ENCODE assay signal across 8 cellular contexts in genomic region chr1:92081031-92081430, GRCh38. TPM values are rescaled to one million over a fixed set of nuclear protein-coding genes. Genes with fewer than 3 reads are reported as not detected.
A peak's percentile ranks its signal among the peaks of the same experiment; 100 is the strongest.
DNase-seq lines count a peak whose midpoint lies in the region; ATAC-seq, FAIRE-seq and TF ChIP-seq lines count a peak whose summit lies in the region.

No MANE protein-coding gene starts in this region.

- no peaks in the 10 kb centered on the region for H3K9me2 ChIP-seq in GM23248 (ENCODE audit: insufficient read depth)

- H3K4me2 ChIP-seq in GM23248 (ENCODE audit: unreplicated experiment), result peak overlapping the region; percentile 74

- H3K27me3 ChIP-seq in GM23248 (replicated peaks; ENCODE audit: insufficient read depth) (no peaks in the 10 kb centered on the region), foreskin keratinocyte (no peaks in the 10 kb centered on the region), gastrocnemius medialis (no peaks in the 10 kb centered on the region)

- peaks cover 5% of the 10 kb centered on the region; the same call in 1 of the 2 replicates for H3F3A ChIP-seq in GM23248 (ENCODE audit: insufficient read depth)

- peak overlapping the region; percentile 76 for H3K9ac ChIP-seq in GM23248

- H4K20me1 ChIP-seq in GM23248 (ENCODE audit: insufficient read depth), result no peaks in the 10 kb centered on the region

- peak overlapping the region; percentile 91 for H2AFZ ChIP-seq in GM23248

- peaks cover 2% of the 10 kb centered on the region for H3K9me3 ChIP-seq in GM23248 (ENCODE audit: low read depth)
- peaks cover 0 to 6% (median 0%) of the 10 kb centered on the region in 3 donors for H3K9me3 ChIP-seq in gastrocnemius medialis

- H3K27ac ChIP-seq in GM23248, result no peak overlapping the region
- H3K27ac ChIP-seq in VCaP, result peak overlapping the region; percentile 79
- peak overlapping the region; percentile 46 for H3K27ac ChIP-seq in foreskin keratinocyte
- H3K27ac ChIP-seq in gastrocnemius medialis, result peak overlapping the region in 3 of 4 donors; percentile 74 to 85 (median 78)

- ATAC-seq in foreskin keratinocyte (no peak), gastrocnemius medialis (no peak), GM21447 (IDR thresholded peaks at IDR 0.05; ENCODE audit: unreplicated experiment) (no peak), HG03521 (IDR thresholded peaks at IDR 0.05; ENCODE audit: unreplicated experiment) (no peak), HG03135 (IDR thresholded peaks at IDR 0.05; ENCODE audit: unreplicated experiment) (no peak)

- 48 to 49% methylated on average over 4 of the region's 4 CpGs for WGBS in GM23248 (ENCODE audit: low coverage in 1 of 2, low lambda C conversion rate in 2 of 2, missing lambda C conversion rate in 2 of 2), 2 experiments

- intact Hi-C loops in gastrocnemius medialis (cut with DNase I; ENCODE audit: low total_unique reads), result no loop called here

- H3K36me3 ChIP-seq in GM23248 (ENCODE audit: low read depth) (no peaks in the 10 kb centered on the region), gastrocnemius medialis (no peaks in the 10 kb centered on the region)

- H3K4me3 ChIP-seq in GM23248, result peak overlapping the region; percentile 82
- peak overlapping the region; percentile 72 to 81 (median 78) for H3K4me3 ChIP-seq in gastrocnemius medialis

- in situ Hi-C loops in GM23248 (cut with MboI), result no loop called here
- in situ Hi-C loops in gastrocnemius medialis (cut with MboI; ENCODE audit: low sequenced_read_pairs in 4 of 4), result no loop called here

- DNase-seq in GM23248, result no peak
- no peak for DNase-seq in foreskin keratinocyte
- DNase-seq in gastrocnemius medialis, result no peak
- DNase-seq in H54 (ENCODE audit: insufficient read length, low spot score), result no peak

- no peak for FAIRE-seq in H54 (lab: Jason Lieb, UNC)

- H3K79me2 ChIP-seq in GM23248 (ENCODE audit: insufficient read depth), result no peaks in the 10 kb centered on the region

- no peaks in the 10 kb centered on the region for H3K4me1 ChIP-seq in GM23248 (ENCODE audit: insufficient read depth)
- no peaks in the 10 kb centered on the region for H3K4me1 ChIP-seq in foreskin keratinocyte
- H3K4me1 ChIP-seq in gastrocnemius medialis, result no peaks in the 10 kb centered on the region

- TF ChIP-seq CTCF in VCaP (conservative IDR thresholded peaks at IDR 0.05) (no peak), foreskin keratinocyte (conservative IDR thresholded peaks at IDR 0.05) (no peak), gastrocnemius medialis (IDR thresholded peaks at IDR 0.05 in 4 of 5, conservative IDR thresholded peaks at IDR 0.05 in 1 of 5) (no peak)

- TF ChIP-seq POLR2A in gastrocnemius medialis (IDR thresholded peaks at IDR 0.05), result no peak
- TF ChIP-seq POLR2A in H54 (IDR thresholded peaks at IDR 0.05; ENCODE audit: low read depth, low read length), result no peak

RNA-seq across cellular contexts. Expression of gene BTBD8, which starts 0.9 kb away (rescaled TPM):
- total RNA-seq in GM23248 (2014; rRNA removed; shearing (Covaris generic)), result 2.2 and 2.7 TPM in 2 replicates
- 1.6 and 2.3 TPM in 2 replicates for polyA plus RNA-seq in GM23248 (2016; fragmentation: Nextera tagmentation; extraction: Ambion mirVana)
- 1.4 and 2.4 TPM in 2 replicates for total RNA-seq in foreskin keratinocyte
- polyA plus RNA-seq in foreskin keratinocyte, result 0.30 and 0.34 TPM in 2 replicates
- 1 to 10 TPM in 3 of 4 donors, under 1 TPM in 1; 0.90 to 5.7 (median 3.4) TPM for total RNA-seq in gastrocnemius medialis

RNA-seq across cellular contexts. Expression of gene SETSIP, which starts 5.8 kb away (rescaled TPM):
- not detected in 2 replicates for total RNA-seq in GM23248 (2014; rRNA removed; shearing (Covaris generic))
- polyA plus RNA-seq in GM23248 (2016; fragmentation: Nextera tagmentation; extraction: Ambion mirVana) (not detected in 2 replicates), foreskin keratinocyte (not detected in 2 replicates)
- total RNA-seq in foreskin keratinocyte (0.20 and 0.25 TPM in 2 replicates), gastrocnemius medialis (not detected)

RNA-seq across cellular contexts. Expression of gene EPHX4, which starts 51.2 kb away (rescaled TPM):
- not detected in 2 replicates for total RNA-seq in GM23248 (2014; rRNA removed; shearing (Covaris generic))
- polyA plus RNA-seq in GM23248 (2016; fragmentation: Nextera tagmentation; extraction: Ambion mirVana), result not detected in 2 replicates
- 2.0 and 3.4 TPM in 2 replicates for total RNA-seq in foreskin keratinocyte
- 2.2 and 2.7 TPM in 2 replicates for polyA plus RNA-seq in foreskin keratinocyte
- not detected for total RNA-seq in gastrocnemius medialis
